Comparison of ENCODE assay signal across 9 cellular contexts in genomic region chr4:98113005-98113404, GRCh38. TPM values are rescaled to one million over a fixed set of nuclear protein-coding genes. Genes with fewer than 3 reads are reported as not detected.
DNase-seq lines count a peak whose midpoint lies in the region; FAIRE-seq and TF ChIP-seq lines count a peak whose summit lies in the region.
"Had no signal": no experiment of that assay in that cellular context is flagged by ENCODE, and none has a peak within 500 bp of the region (broad histone marks: within the 10 kb centered on the region; RNA-seq: fewer than 3 reads in every experiment).

No MANE protein-coding gene starts in this region.

- H3K36me3 ChIP-seq in endothelial cell of umbilical vein (ENCODE audit: control insufficient read depth in 2 of 2, extremely low read depth in 1 of 2, insufficient read depth in 2 of 2, low read length in 2 of 2), result no peaks in the 10 kb centered on the region

- no peaks in the 10 kb centered on the region for H3K9me3 ChIP-seq in endothelial cell of umbilical vein (replicated peaks; ENCODE audit: control insufficient read depth, insufficient read depth, low read length)

- no peaks in the 10 kb centered on the region for H3K9me1 ChIP-seq in endothelial cell of umbilical vein (replicated peaks; ENCODE audit: control insufficient read depth, extremely low read depth, insufficient read depth, low read length)

- no peak overlapping the region for H3K9ac ChIP-seq in endothelial cell of umbilical vein (replicated peaks; ENCODE audit: extremely low read depth, insufficient read depth, low read length)

- no TSS peak for BruUV-seq in endothelial cell of umbilical vein (replicated peaks; lab: Mats Ljungman, UMichigan)

- dilution Hi-C loops in endothelial cell of umbilical vein (cut with MboI; ENCODE audit: extremely low pct_ligation_motif_present, low sequenced_read_pairs), result no loop called here

- H3K27ac ChIP-seq in endothelial cell of umbilical vein (ENCODE audit: insufficient read depth, low read depth, low read length), result no peak overlapping the region

- H3K4me2 ChIP-seq in endothelial cell of umbilical vein (ENCODE audit: insufficient read depth, low read length), result no peak overlapping the region

- intact Hi-C loops in endothelial cell of umbilical vein (cut with micrococcal nuclease), result no loop called here

- no peaks in the 10 kb centered on the region for H4K20me1 ChIP-seq in endothelial cell of umbilical vein (replicated peaks; ENCODE audit: control insufficient read depth, extremely low read depth, insufficient read depth, low read length)

- H2AFZ ChIP-seq in endothelial cell of umbilical vein (ENCODE audit: low read depth, low read length), result no peak overlapping the region

- POLR2A ChIA-PET in endothelial cell of umbilical vein (lab: Charles Lee), result interaction anchor here (0.6 kb wide), 1 partner anchor 48 kb away, joined by 3 read pairs; no protein-coding TSS in a partner anchor

- DNase-seq in NCI-H1417 (lab: John Stamatoyannopoulos, UW), result peak; percentile 17 to 65 (median 19)
- DNase-seq in NCI-H1417 treated with DMSO at 0.1 percent for 48 hours (lab: John Stamatoyannopoulos, UW), result no peak
- peak; percentile 6 for DNase-seq in NCI-H510A treated with DMSO at 0.1 percent for 48 hours (lab: John Stamatoyannopoulos, UW)
- peak; percentile 7 for DNase-seq in endothelial cell of umbilical vein (ENCODE audit: low read depth, low spot score)
- DNase-seq in renal cortical epithelial cell (ENCODE audit: low read depth), result peak; percentile 13
- no peak for DNase-seq in NCI-H2196 (lab: John Stamatoyannopoulos, UW; ENCODE audit: unreplicated experiment)
- no peak for DNase-seq in GF-D8 (lab: John Stamatoyannopoulos, UW)
- no peak for DNase-seq in GM12892 (ENCODE audit: insufficient read length)

- H3K27me3 ChIP-seq in endothelial cell of umbilical vein (ENCODE audit: control insufficient read depth in 2 of 2, insufficient read depth in 2 of 2, low read length in 2 of 2), result peaks cover 0 to 2% of the 10 kb centered on the region in 2 experiments

- no peaks in the 10 kb centered on the region for H3K79me2 ChIP-seq in endothelial cell of umbilical vein (ENCODE audit: control insufficient read depth, insufficient read depth, low read length)

- H3K4me3 ChIP-seq in endothelial cell of umbilical vein (replicated peaks in 1 of 3; ENCODE audit: insufficient read depth in 1 of 3, low read depth in 1 of 3, low read length in 3 of 3), result no peak overlapping the region

- CTCF ChIA-PET in endothelial cell of umbilical vein (lab: Charles Lee), result interaction anchor here (0.6 to 1.8 kb wide), 9 partner anchors 10 to 1350 kb away, joined by 3 to 12 read pairs (median 6); no protein-coding TSS in a partner anchor

- no peak for TF ChIP-seq POLR2A in endothelial cell of umbilical vein (IDR thresholded peaks at IDR 0.05; ENCODE audit: low read depth, low read length)
- no peak for TF ChIP-seq POLR2A in GM12892 (IDR thresholded peaks at IDR 0.05; ENCODE audit: low read depth, low read length)

- TF ChIP-seq CTCF in endothelial cell of umbilical vein (IDR thresholded peaks at IDR 0.05; ENCODE audit: extremely low read depth in 1 of 2, insufficient read depth in 1 of 2, low read depth in 1 of 2, low read length in 2 of 2), result peak in 1 of 2 donors; percentile 9

- FAIRE-seq in endothelial cell of umbilical vein (lab: Jason Lieb, UNC) (no peak), GM12892 (lab: Jason Lieb, UNC) (no peak)
- FAIRE-seq: endometrium had no signal

- H3K4me1 ChIP-seq in endothelial cell of umbilical vein (ENCODE audit: control insufficient read depth, extremely low read depth, insufficient read depth, low read length), result no peaks in the 10 kb centered on the region

TF ChIP-seq in endothelial cell of umbilical vein, 7 proteins besides CTCF, POLR2A, EP300 and RAD21:
- TF ChIP-seq GATA2 (IDR thresholded peaks at IDR 0.05; ENCODE audit: insufficient read depth, insufficient read length, low read depth, low read length) (no peak), FOS (IDR thresholded peaks at IDR 0.05; ENCODE audit: borderline replicate concordance, insufficient read depth, low read length) (no peak)

RNA-seq across cellular contexts. Expression of gene STPG2, which starts 30.3 kb away (rescaled TPM):
- total RNA-seq in endothelial cell of umbilical vein (not detected in 2 replicates), renal cortical epithelial cell (0.75 and 0.87 TPM in 2 replicates)
- not detected in 2 replicates for polyA plus RNA-seq in endothelial cell of umbilical vein
- polyA plus RNA-seq in endothelial cell of umbilical vein (2011; cell fraction: cytosol; rRNA removed), result not detected in 2 replicates
- polyA plus RNA-seq in endothelial cell of umbilical vein (2011; cell fraction: nucleus; rRNA removed), result 0.08 and 0.09 TPM in 2 replicates
- not detected in 2 replicates for polyA plus RNA-seq in endothelial cell of umbilical vein (2012)
- 0.27 and 0.30 TPM in 2 replicates for polyA minus RNA-seq in endothelial cell of umbilical vein
- not detected for polyA minus RNA-seq in endothelial cell of umbilical vein (2011; cell fraction: cytosol; rRNA and poly(A)+ RNA removed)
- 1.6 and 1.9 TPM in 2 replicates for polyA minus RNA-seq in endothelial cell of umbilical vein (2011; cell fraction: nucleus; rRNA and poly(A)+ RNA removed)
- 0.11 TPM for polyA plus RNA-seq in GM12892 (2012; ENCODE audit: missing spikeins)

Comparison
In these comparisons a context has a peak if more than half of its experiments do, and no peak if none do; other contexts are left out.
1. DNase-seq: peak in NCI-H1417 (3 of 3), NCI-H510A treated with DMSO at 0.1 percent for 48 hours (single experiment), endothelial cell of umbilical vein (single experiment) and renal cortical epithelial cell (single experiment); none in NCI-H1417 treated with DMSO at 0.1 percent for 48 hours (single experiment), NCI-H2196 (single experiment), GF-D8 (single experiment) and GM12892 (single experiment).